2 cellular contexts compared by ENCODE assay signal in the genomic region with DNA sequence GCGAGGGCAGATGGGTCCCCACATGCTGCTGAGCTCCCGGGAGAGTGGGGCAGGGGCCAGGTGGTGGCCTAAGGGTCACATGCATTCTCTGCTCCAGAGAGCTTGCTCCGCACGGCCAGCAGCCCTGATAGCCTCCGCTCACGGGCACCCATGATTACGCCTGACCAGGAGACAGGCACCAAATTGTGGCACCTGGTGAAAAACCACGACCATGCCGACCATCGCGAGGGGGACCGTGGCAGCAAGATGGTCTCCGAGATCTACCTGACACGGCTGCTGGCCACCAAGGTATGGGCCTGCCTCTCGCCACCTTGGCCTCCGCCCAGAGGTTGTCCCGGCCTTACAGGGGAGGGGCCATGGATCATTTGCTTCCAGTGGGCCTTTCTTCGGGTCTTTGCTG.
TF ChIP-seq lines count a peak whose summit lies in the region.

No MANE protein-coding gene starts in this region.

TF ChIP-seq in IMR-90, 13 proteins besides CTCF, POLR2A, EP300 and RAD21:
- TF ChIP-seq, protein P1, sequence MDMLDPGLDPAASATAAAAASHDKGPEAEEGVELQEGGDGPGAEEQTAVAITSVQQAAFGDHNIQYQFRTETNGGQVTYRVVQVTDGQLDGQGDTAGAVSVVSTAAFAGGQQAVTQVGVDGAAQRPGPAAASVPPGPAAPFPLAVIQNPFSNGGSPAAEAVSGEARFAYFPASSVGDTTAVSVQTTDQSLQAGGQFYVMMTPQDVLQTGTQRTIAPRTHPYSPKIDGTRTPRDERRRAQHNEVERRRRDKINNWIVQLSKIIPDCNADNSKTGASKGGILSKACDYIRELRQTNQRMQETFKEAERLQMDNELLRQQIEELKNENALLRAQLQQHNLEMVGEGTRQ (IDR thresholded peaks at IDR 0.05; ENCODE audit: low read depth, low read length), result no peak
- TF ChIP-seq NFE2L2 (IDR thresholded peaks at IDR 0.05; ENCODE audit: low read depth, low read length) (no peak), BHLHE40 (IDR thresholded peaks at IDR 0.05; ENCODE audit: low read depth, low read length) (no peak), CEBPB (IDR thresholded peaks at IDR 0.05; ENCODE audit: low read depth, low read length) (no peak), SMC3 (IDR thresholded peaks at IDR 0.05; ENCODE audit: low read depth, low read length) (no peak), FOS (IDR thresholded peaks at IDR 0.05; ENCODE audit: low read depth, low read length) (no peak), MAZ (IDR thresholded peaks at IDR 0.05; ENCODE audit: borderline replicate concordance, low read depth, low read length) (no peak), MAFK (IDR thresholded peaks at IDR 0.05; ENCODE audit: low read depth, low read length) (no peak), MXI1 (IDR thresholded peaks at IDR 0.05; ENCODE audit: borderline replicate concordance, low read depth, low read length) (no peak), RCOR1 (IDR thresholded peaks at IDR 0.05; ENCODE audit: insufficient replicate concordance, low read length) (no peak)

TF ChIP-seq in GM23338, 12 proteins besides CTCF, POLR2A, EP300 and RAD21:
- TF ChIP-seq STAT1 (IDR thresholded peaks at IDR 0.05; ENCODE audit: unreplicated experiment) (no peak), JUNB (IDR thresholded peaks at IDR 0.05; ENCODE audit: unreplicated experiment) (no peak), EZH2phosphoT487 (IDR thresholded peaks at IDR 0.05; ENCODE audit: unreplicated experiment) (no peak)
- TF ChIP-seq, protein P2, sequence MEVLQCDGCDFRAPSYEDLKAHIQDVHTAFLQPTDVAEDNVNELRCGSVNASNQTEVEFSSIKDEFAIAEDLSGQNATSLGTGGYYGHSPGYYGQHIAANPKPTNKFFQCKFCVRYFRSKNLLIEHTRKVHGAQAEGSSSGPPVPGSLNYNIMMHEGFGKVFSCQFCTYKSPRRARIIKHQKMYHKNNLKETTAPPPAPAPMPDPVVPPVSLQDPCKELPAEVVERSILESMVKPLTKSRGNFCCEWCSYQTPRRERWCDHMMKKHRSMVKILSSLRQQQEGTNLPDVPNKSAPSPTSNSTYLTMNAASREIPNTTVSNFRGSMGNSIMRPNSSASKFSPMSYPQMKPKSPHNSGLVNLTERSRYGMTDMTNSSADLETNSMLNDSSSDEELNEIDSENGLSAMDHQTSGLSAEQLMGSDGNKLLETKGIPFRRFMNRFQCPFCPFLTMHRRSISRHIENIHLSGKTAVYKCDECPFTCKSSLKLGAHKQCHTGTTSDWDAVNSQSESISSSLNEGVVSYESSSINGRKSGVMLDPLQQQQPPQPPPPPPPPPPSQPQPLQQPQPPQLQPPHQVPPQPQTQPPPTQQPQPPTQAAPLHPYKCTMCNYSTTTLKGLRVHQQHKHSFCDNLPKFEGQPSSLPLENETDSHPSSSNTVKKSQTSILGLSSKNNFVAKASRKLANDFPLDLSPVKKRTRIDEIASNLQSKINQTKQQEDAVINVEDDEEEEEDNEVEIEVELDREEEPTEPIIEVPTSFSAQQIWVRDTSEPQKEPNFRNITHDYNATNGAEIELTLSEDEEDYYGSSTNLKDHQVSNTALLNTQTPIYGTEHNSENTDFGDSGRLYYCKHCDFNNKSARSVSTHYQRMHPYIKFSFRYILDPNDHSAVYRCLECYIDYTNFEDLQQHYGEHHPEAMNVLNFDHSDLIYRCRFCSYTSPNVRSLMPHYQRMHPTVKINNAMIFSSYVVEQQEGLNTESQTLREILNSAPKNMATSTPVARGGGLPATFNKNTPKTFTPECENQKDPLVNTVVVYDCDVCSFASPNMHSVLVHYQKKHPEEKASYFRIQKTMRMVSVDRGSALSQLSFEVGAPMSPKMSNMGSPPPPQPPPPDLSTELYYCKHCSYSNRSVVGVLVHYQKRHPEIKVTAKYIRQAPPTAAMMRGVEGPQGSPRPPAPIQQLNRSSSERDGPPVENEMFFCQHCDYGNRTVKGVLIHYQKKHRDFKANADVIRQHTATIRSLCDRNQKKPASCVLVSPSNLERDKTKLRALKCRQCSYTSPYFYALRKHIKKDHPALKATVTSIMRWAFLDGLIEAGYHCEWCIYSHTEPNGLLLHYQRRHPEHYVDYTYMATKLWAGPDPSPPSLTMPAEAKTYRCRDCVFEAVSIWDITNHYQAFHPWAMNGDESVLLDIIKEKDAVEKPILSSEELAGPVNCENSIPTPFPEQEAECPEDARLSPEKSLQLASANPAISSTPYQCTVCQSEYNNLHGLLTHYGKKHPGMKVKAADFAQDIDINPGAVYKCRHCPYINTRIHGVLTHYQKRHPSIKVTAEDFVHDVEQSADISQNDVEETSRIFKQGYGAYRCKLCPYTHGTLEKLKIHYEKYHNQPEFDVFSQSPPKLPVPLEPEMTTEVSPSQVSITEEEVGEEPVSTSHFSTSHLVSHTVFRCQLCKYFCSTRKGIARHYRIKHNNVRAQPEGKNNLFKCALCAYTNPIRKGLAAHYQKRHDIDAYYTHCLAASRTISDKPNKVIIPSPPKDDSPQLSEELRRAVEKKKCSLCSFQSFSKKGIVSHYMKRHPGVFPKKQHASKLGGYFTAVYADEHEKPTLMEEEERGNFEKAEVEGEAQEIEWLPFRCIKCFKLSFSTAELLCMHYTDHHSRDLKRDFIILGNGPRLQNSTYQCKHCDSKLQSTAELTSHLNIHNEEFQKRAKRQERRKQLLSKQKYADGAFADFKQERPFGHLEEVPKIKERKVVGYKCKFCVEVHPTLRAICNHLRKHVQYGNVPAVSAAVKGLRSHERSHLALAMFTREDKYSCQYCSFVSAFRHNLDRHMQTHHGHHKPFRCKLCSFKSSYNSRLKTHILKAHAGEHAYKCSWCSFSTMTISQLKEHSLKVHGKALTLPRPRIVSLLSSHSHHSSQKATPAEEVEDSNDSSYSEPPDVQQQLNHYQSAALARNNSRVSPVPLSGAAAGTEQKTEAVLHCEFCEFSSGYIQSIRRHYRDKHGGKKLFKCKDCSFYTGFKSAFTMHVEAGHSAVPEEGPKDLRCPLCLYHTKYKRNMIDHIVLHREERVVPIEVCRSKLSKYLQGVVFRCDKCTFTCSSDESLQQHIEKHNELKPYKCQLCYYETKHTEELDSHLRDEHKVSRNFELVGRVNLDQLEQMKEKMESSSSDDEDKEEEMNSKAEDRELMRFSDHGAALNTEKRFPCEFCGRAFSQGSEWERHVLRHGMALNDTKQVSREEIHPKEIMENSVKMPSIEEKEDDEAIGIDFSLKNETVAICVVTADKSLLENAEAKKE (CRISPR knock-in tag; IDR thresholded peaks at IDR 0.05), result no peak
TF ChIP-seq in GM23338: peak in this region for 0.
